Comparison of ENCODE assay signal across 23 cellular contexts in the genomic region with DNA sequence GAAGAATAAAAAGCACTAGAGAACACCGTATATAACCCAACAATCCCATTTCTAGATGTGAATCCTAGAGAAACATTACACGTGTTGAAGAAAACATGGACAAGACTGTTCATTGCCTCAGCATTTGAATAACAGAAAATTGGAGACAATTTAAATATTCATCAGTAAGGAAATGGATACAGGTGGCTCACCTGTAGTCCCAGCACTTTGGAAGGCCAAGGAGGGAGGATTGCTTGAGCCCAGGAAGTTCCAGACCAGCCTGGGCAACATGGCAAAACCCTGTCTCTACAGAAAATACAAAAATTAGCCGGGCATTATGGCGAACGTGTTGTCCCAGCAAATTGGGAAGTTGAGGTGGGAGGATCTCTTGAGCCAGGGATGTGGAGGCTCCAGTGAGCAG. TPM values are rescaled to one million over a fixed set of nuclear protein-coding genes. Genes with fewer than 3 reads are reported as not detected.
DNase-seq lines count a peak whose midpoint lies in the region; ATAC-seq and TF ChIP-seq lines count a peak whose summit lies in the region.
"Had no signal": no experiment of that assay in that cellular context is flagged by ENCODE, and none has a peak within 500 bp of the region (broad histone marks: within the 10 kb centered on the region; RNA-seq: fewer than 3 reads in every experiment).

No MANE protein-coding gene starts in this region.

- DNase-seq in natural killer cell = no peak
- DNase-seq in natural killer cell treated with Interleukin-12 subunit alpha and Interleukin-12 subunit beta and Interleukin-15 and Interleukin-18, amount 100 ng/mL, for 72 hours (ENCODE audit: low spot score) = no peak
- peak; percentile 93 for DNase-seq in NCI-H526 treated with DMSO at 0.1 percent for 48 hours (lab: John Stamatoyannopoulos, UW)
- no peak for DNase-seq in memory B cell (ENCODE audit: low spot score in 2 of 2)
- DNase-seq in heart right ventricle = no peak
- DNase-seq in RPMI8226 = no peak
- DNase-seq: CD8-positive, alpha-beta memory T cell; DMS 273 treated with DMSO at 0.1 percent for 48 hours; DMS79 treated with DMSO at 0.1 percent for 48 hours; GF-D8; HCEC 1CT; KBM-7; MV-4-11; NCI-H1105 treated with DMSO at 0.1 percent for 48 hours; NCI-H146; NCI-H2029; NCI-H446 treated with DMSO at 0.1 percent for 48 hours; NCI-H69; SHP77 treated with DMSO at 0.1 percent for 48 hours had no signal

- H3K36me3 ChIP-seq in heart right ventricle = no peaks in the 10 kb centered on the region

- no peaks in the 10 kb centered on the region for H3K27me3 ChIP-seq in heart right ventricle
- H3K27me3 ChIP-seq: BLaER1 treated with 17β-estradiol and CSF1 and Interleukin-3, amounts not matched to agents 10 nM and 100 nM had no signal

- H3K27me3 Mint-ChIP-seq in natural killer cell (ENCODE audit: low read depth in 2 of 2) = no peaks in the 10 kb centered on the region
- H3K27me3 Mint-ChIP-seq in natural killer cell treated with Interleukin-12 subunit alpha and Interleukin-12 subunit beta and Interleukin-15 and Interleukin-18, amount 100 ng/mL, for 72 hours = no peaks in the 10 kb centered on the region
- H3K27me3 Mint-ChIP-seq in memory B cell = no peaks in the 10 kb centered on the region

- H3K9me3 Mint-ChIP-seq in natural killer cell = no peaks in the 10 kb centered on the region
- no peaks in the 10 kb centered on the region for H3K9me3 Mint-ChIP-seq in natural killer cell treated with Interleukin-12 subunit alpha and Interleukin-12 subunit beta and Interleukin-15 and Interleukin-18, amount 100 ng/mL, for 72 hours
- H3K9me3 Mint-ChIP-seq in memory B cell = no peaks in the 10 kb centered on the region
- H3K9me3 Mint-ChIP-seq: CD8-positive, alpha-beta memory T cell had no signal

- intact Hi-C loops in natural killer cell (cut with micrococcal nuclease) = loop anchor here (10.0 kb wide), 1 partner anchor 354 kb away; the partner anchor contains the start of gene GOSR1
- intact Hi-C loops in heart right ventricle (cut with DNase I) = no loop called here

- no peak for ATAC-seq in natural killer cell
- no peak for ATAC-seq in natural killer cell treated with Interleukin-12 subunit alpha and Interleukin-12 subunit beta and Interleukin-15 and Interleukin-18, amount 100 ng/mL, for 72 hours
- ATAC-seq in memory B cell (ENCODE audit: low read depth) = no peak
- no peak for ATAC-seq in heart right ventricle
- no peak for ATAC-seq in GM18909 (IDR thresholded peaks at IDR 0.05; ENCODE audit: poor library complexity, unreplicated experiment)
- no peak for ATAC-seq in HG03196 (IDR thresholded peaks at IDR 0.05; ENCODE audit: unreplicated experiment)
- ATAC-seq: HepG2 had no signal

- no peak overlapping the region for H3K27ac ChIP-seq in heart right ventricle
- H3K27ac ChIP-seq: BLaER1 treated with 17β-estradiol and CSF1 and Interleukin-3, amounts not matched to agents 10 nM and 100 nM had no signal

- no peaks in the 10 kb centered on the region for H3K9me3 ChIP-seq in heart right ventricle
- H3K9me3 ChIP-seq: BLaER1 treated with 17β-estradiol and CSF1 and Interleukin-3, amounts not matched to agents 10 nM and 100 nM had no signal

- H3K4me3 Mint-ChIP-seq in natural killer cell (peak overlapping the region; percentile 25), memory B cell (peak overlapping the region; percentile 51)
- no peak overlapping the region for H3K4me3 Mint-ChIP-seq in natural killer cell treated with Interleukin-12 subunit alpha and Interleukin-12 subunit beta and Interleukin-15 and Interleukin-18, amount 100 ng/mL, for 72 hours

- peaks cover 22 to 32% of the 10 kb centered on the region in 2 donors for H3K4me1 Mint-ChIP-seq in natural killer cell
- peaks cover 23 to 28% of the 10 kb centered on the region in 2 donors for H3K4me1 Mint-ChIP-seq in natural killer cell treated with Interleukin-12 subunit alpha and Interleukin-12 subunit beta and Interleukin-15 and Interleukin-18, amount 100 ng/mL, for 72 hours (ENCODE audit: low read depth in 2 of 2)
- peaks cover 18% of the 10 kb centered on the region for H3K4me1 Mint-ChIP-seq in memory B cell

- TF ChIP-seq CTCF in natural killer cell (IDR thresholded peaks at IDR 0.05) (no peak), heart right ventricle (IDR thresholded peaks at IDR 0.05) (no peak)

- H3K27ac Mint-ChIP-seq in natural killer cell = no peak overlapping the region
- H3K27ac Mint-ChIP-seq in natural killer cell treated with Interleukin-12 subunit alpha and Interleukin-12 subunit beta and Interleukin-15 and Interleukin-18, amount 100 ng/mL, for 72 hours = no peak overlapping the region
- H3K27ac Mint-ChIP-seq in memory B cell = no peak overlapping the region

- 79 to 82% methylated on average over 5 of the region's 5 CpGs for WGBS in heart right ventricle, 2 donors

- H3K4me3 ChIP-seq in heart right ventricle = no peak overlapping the region
- H3K4me3 ChIP-seq: BLaER1 treated with 17β-estradiol and CSF1 and Interleukin-3, amounts not matched to agents 10 nM and 100 nM had no signal

- H3K4me1 ChIP-seq in heart right ventricle = peaks cover 5 to 37% (median 22%) of the 10 kb centered on the region in 9 donors

- H3K36me3 Mint-ChIP-seq in natural killer cell = no peaks in the 10 kb centered on the region
- peaks cover 4% of the 10 kb centered on the region for H3K36me3 Mint-ChIP-seq in natural killer cell treated with Interleukin-12 subunit alpha and Interleukin-12 subunit beta and Interleukin-15 and Interleukin-18, amount 100 ng/mL, for 72 hours
- peaks cover 2% of the 10 kb centered on the region for H3K36me3 Mint-ChIP-seq in memory B cell

RNA-seq across cellular contexts. Expression of gene ATAD5, which starts 2.7 kb away (rescaled TPM):
- total RNA-seq in natural killer cell = 1 to 10 TPM; 5.5 to 6.6 (median 5.6) TPM
- total RNA-seq in natural killer cell treated with Interleukin-12 subunit alpha and Interleukin-12 subunit beta and Interleukin-15 and Interleukin-18, amount 100 ng/mL, for 72 hours = 10 to 100 TPM; 18.1 to 42.7 TPM
- total RNA-seq in heart right ventricle = 1 to 10 TPM in 1 of 10 donors, under 1 TPM in 9; 0.32 to 1.4 (median 0.44) TPM
- under 1 TPM; 0.14 to 0.59 TPM for polyA plus RNA-seq in heart right ventricle

RNA-seq across cellular contexts. Expression of gene CRLF3, which starts 4.5 kb away (rescaled TPM):
- total RNA-seq in natural killer cell (10 to 100 TPM; 49.0 to 89.0 (median 62.2) TPM), heart right ventricle (1 to 10 TPM; 4.2 to 9.5 (median 5.6) TPM)
- 10 to 100 TPM; 42.5 to 59.0 TPM for total RNA-seq in natural killer cell treated with Interleukin-12 subunit alpha and Interleukin-12 subunit beta and Interleukin-15 and Interleukin-18, amount 100 ng/mL, for 72 hours
- polyA plus RNA-seq in heart right ventricle = 1 to 10 TPM; 3.2 to 4.7 TPM

Comparison
In these comparisons a context has a peak if more than half of its experiments do, and no peak if none do; other contexts are left out.
1. RNA of gene CRLF3, which starts 4.5 kb away (total RNA-seq): 49.0 to 89.0 TPM in natural killer cell and 42.5 to 59.0 TPM in natural killer cell treated with Interleukin-12 subunit alpha and Interleukin-12 subunit beta and Interleukin-15 and Interleukin-18, amount 100 ng/mL, for 72 hours; 4.2 to 9.5 TPM in heart right ventricle; every median in the first group is over 4 times any median in the second.